25 cellular contexts compared by ENCODE assay signal in genomic region chr16:84680165-84680842, GRCh38.
"Had no signal": no experiment of that assay in that cellular context is flagged by ENCODE, and none has a peak within 500 bp of the region (broad histone marks: within the 10 kb centered on the region; RNA-seq: fewer than 3 reads in every experiment).

No MANE protein-coding gene starts in this region.

- H2AFZ ChIP-seq: PC-9 had no signal

- H3K4me1 ChIP-seq: Peyer's patch, SJCRH30 had no signal

- ATAC-seq: Right ventricle myocardium inferior, SK-N-SH treated with all-trans-retinoic acid at 6 μM for 48 hours had no signal

- H3K27ac ChIP-seq: PC-9, Peyer's patch, SJCRH30 had no signal

- H3K4me2 ChIP-seq: PC-9 had no signal

- H3K36me3 ChIP-seq: MG63, Peyer's patch, SJCRH30 had no signal

- H3K9me3 ChIP-seq: MG63, Peyer's patch, SJCRH30 had no signal

- DNase-seq: Karpas-422, KG1, MG63, NCI-H1092, NCI-H1105 treated with DMSO at 0.1 percent for 48 hours, NCI-H1417 treated with DMSO at 0.1 percent for 48 hours, NCI-H146, NCI-H1694 treated with DMSO at 0.1 percent for 48 hours, NCI-H1930, NCI-H2081, NCI-H2171, NCI-H226, NCI-H446, NCI-H510A, NCI-H524 treated with DMSO at 0.1 percent for 48 hours, NCI-H69, NCI-H774, OCI-M1, PC-9, Peyer's patch, SHP77 treated with DMSO at 0.1 percent for 48 hours, SJCRH30 had no signal

- FAIRE-seq: HTR-8/SVneo had no signal

- H3K4me3 ChIP-seq: MG63, PC-9, Peyer's patch, SJCRH30 had no signal

- H3K27me3 ChIP-seq: MG63, Peyer's patch, SJCRH30 had no signal
